Comparison of ENCODE assay signal across 7 cellular contexts in the genomic region with DNA sequence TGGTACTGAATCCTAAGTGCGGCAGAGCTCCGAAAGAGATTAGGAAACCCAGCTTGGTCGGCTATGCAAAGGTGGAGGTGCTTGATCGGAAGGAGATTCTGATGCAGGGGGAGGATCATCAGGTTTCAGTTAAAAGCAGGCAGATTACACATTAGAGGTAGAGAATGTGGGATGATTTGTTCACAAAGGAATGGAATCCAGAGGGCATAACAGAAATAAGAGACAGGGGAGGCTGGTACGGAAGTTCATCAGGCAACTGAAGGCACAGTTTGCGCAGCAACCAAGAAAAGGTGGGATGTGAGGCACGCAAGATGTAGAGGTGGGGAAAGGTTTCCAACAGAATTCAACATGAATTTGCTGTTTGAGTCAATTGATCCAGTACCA. TPM values are rescaled to one million over a fixed set of nuclear protein-coding genes. Genes with fewer than 3 reads are reported as not detected.
DNase-seq lines count a peak whose midpoint lies in the region; ATAC-seq and TF ChIP-seq lines count a peak whose summit lies in the region.

No MANE protein-coding gene starts in this region.

- intact Hi-C loops in transverse colon (cut with DNase I; ENCODE audit: low total_unique reads) = no loop called here

- peak overlapping the region; percentile 99 for H3K9ac ChIP-seq in adipocyte (ENCODE audit: low read length)

- TF ChIP-seq EP300 in transverse colon (IDR thresholded peaks at IDR 0.05; ENCODE audit: low read depth) = no peak

- peaks cover 31% of the 10 kb centered on the region for H3K36me3 ChIP-seq in adipocyte (ENCODE audit: control insufficient read depth, insufficient read depth, low read length, severe bottlenecking)
- peaks cover 0 to 9% (median 0%) of the 10 kb centered on the region in 4 donors for H3K36me3 ChIP-seq in transverse colon

- WGBS in transverse colon (ENCODE audit: low coverage in 1 of 2), 2 donors = 87 to 92% methylated on average over 6 to 7 of the region's 7 CpGs

- H3K9me3 ChIP-seq in adipocyte (ENCODE audit: control insufficient read depth, low read length) (no peaks in the 10 kb centered on the region), transverse colon (no peaks in the 10 kb centered on the region)

- peak overlapping the region; percentile 92 to 97 (median 94) for H3K27ac ChIP-seq in transverse colon

- no peak for TF ChIP-seq POLR2A in transverse colon (IDR thresholded peaks at IDR 0.05)

- H3K27me3 ChIP-seq in adipocyte (replicated peaks; ENCODE audit: control insufficient read depth, insufficient read depth, low read length) (no peaks in the 10 kb centered on the region), transverse colon (no peaks in the 10 kb centered on the region)

- TF ChIP-seq CTCF in transverse colon (IDR thresholded peaks at IDR 0.05) = no peak

- H3K4me3 ChIP-seq in adipocyte (ENCODE audit: low read length) = peak overlapping the region; percentile 100
- H3K4me3 ChIP-seq in transverse colon = peak overlapping the region in 3 of 4 donors; percentile 88 to 96 (median 90)

- DNase-seq in adipocyte (ENCODE audit: low read depth) (no peak), kidney tubule cell (ENCODE audit: low spot score) (peak; percentile 61), transverse colon (no peak), SW480 (ENCODE audit: low spot score) (no peak)
- no peak for DNase-seq in stimulated activated CD4-positive, alpha-beta T cell treated with anti-CD3 and anti-CD28 coated beads, Interleukin-4, amount 100 ng/mL, for 1 hour

- H3K4me1 ChIP-seq in adipocyte (ENCODE audit: control insufficient read depth, insufficient read depth, low read length) = peaks cover 29% of the 10 kb centered on the region
- peaks cover 3 to 25% (median 9%) of the 10 kb centered on the region in 4 donors for H3K4me1 ChIP-seq in transverse colon

- ATAC-seq in GM19351 (IDR thresholded peaks at IDR 0.05; ENCODE audit: unreplicated experiment) (peak; percentile 14), HG03097 (IDR thresholded peaks at IDR 0.05; ENCODE audit: low FRiP score, unreplicated experiment) (peak; percentile 3)

- in situ Hi-C loops in transverse colon (cut with MboI; ENCODE audit: low pct_ligation_motif_present in 1 of 4, low pct_unique_long_range_greater_than_20kb in 1 of 4, low sequenced_read_pairs in 3 of 4) = no loop called here

RNA-seq across cellular contexts. Expression of a gene that starts 0.4 kb away (rescaled TPM):
- total RNA-seq in transverse colon = 100 to 1,000 TPM in 1 of 4 donors, 10 to 100 TPM in 2, 1 to 10 TPM in 1; 9.4 to 144 (median 22.0) TPM
